8 cellular contexts compared by ENCODE assay signal in genomic region chr17:78131172-78132085, GRCh38. TPM values are rescaled to one million over a fixed set of nuclear protein-coding genes. Genes with fewer than 3 reads are reported as not detected.
DNase-seq lines count a peak whose midpoint lies in the region; ATAC-seq and TF ChIP-seq lines count a peak whose summit lies in the region.

No MANE protein-coding gene starts in this region.

- TF ChIP-seq CTCF in DOHH2 (IDR thresholded peaks at IDR 0.05; ENCODE audit: low read depth, low read length, poor library complexity, severe bottlenecking) (no peak), RWPE1 (conservative IDR thresholded peaks at IDR 0.05; ENCODE audit: low read depth) (no peak), coronary artery (IDR thresholded peaks at IDR 0.05) (no peak), osteoblast (IDR thresholded peaks at IDR 0.05; ENCODE audit: extremely low read depth, low read depth, low read length) (no peak)

- POLR2A ChIA-PET in RWPE1 (lab: Yijun Ruan, JAX; ENCODE audit: low non-redundant PET), result no interaction called here

- no peak overlapping the region for H2AFZ ChIP-seq in osteoblast (ENCODE audit: low read length)

- H3K9me3 ChIP-seq in DOHH2 (ENCODE audit: control insufficient read depth, insufficient read depth, low read length) (no peaks in the 10 kb centered on the region), osteoblast (ENCODE audit: low read depth, low read length) (no peaks in the 10 kb centered on the region)

- no peak for DNase-seq in RWPE1 (ENCODE audit: low spot score)
- no peak for DNase-seq in coronary artery (ENCODE audit: low spot score)
- DNase-seq in osteoblast (ENCODE audit: insufficient read length, low spot score, missing footprints), result peak; percentile 87
- DNase-seq in HK-2 (ENCODE audit: unreplicated experiment), result no peak
- DNase-seq in NCI-H82 (lab: John Stamatoyannopoulos, UW), result no peak

- H3K4me3 ChIP-seq in DOHH2 (ENCODE audit: low read length), result peak overlapping the region; percentile 95
- H3K4me3 ChIP-seq in coronary artery, result peak overlapping the region; percentile 59
- H3K4me3 ChIP-seq in osteoblast (ENCODE audit: insufficient read depth, low read length), result no peak overlapping the region

- H3K36me3 ChIP-seq in DOHH2 (ENCODE audit: control insufficient read depth, low read length) (peaks cover 72% of the 10 kb centered on the region), osteoblast (ENCODE audit: insufficient read depth, low read length) (no peaks in the 10 kb centered on the region)

- H3K4me1 ChIP-seq in DOHH2 (ENCODE audit: control insufficient read depth, low read length) (peaks cover 80% of the 10 kb centered on the region), osteoblast (ENCODE audit: insufficient read depth, low read length) (no peaks in the 10 kb centered on the region)

- CTCF ChIA-PET in RWPE1 (lab: Yijun Ruan, JAX), result interaction anchor here (0.5 to 1.0 kb wide), 2 partner anchors 28 to 55 kb away, joined by 3 to 5 read pairs; partner anchors contain the start of gene TK1

- H3K27ac ChIP-seq in DOHH2 (ENCODE audit: low read depth, low read length) (peak overlapping the region; percentile 90), RWPE1 (peak overlapping the region; percentile 44; the same call in 1 of the 2 replicates), coronary artery (no peak overlapping the region), osteoblast (ENCODE audit: low read depth, low read length) (no peak overlapping the region)

- H3K9me2 ChIP-seq in DOHH2 (replicated peaks; ENCODE audit: control insufficient read depth, low read length), result no peaks in the 10 kb centered on the region

- peak overlapping the region; percentile 99 for H3K4me2 ChIP-seq in DOHH2 (ENCODE audit: low read length)
- H3K4me2 ChIP-seq in osteoblast (ENCODE audit: insufficient read depth, low read length), result no peak overlapping the region

- peaks cover 77% of the 10 kb centered on the region for H3K79me2 ChIP-seq in DOHH2 (ENCODE audit: control insufficient read depth, low read length)
- no peaks in the 10 kb centered on the region for H3K79me2 ChIP-seq in osteoblast (ENCODE audit: insufficient read depth, low read length)

- ATAC-seq in GM18505 (IDR thresholded peaks at IDR 0.05; ENCODE audit: unreplicated experiment) (no peak), HG02798 (IDR thresholded peaks at IDR 0.05; ENCODE audit: poor library complexity, unreplicated experiment) (no peak)

- no peaks in the 10 kb centered on the region for H3K27me3 ChIP-seq in DOHH2 (ENCODE audit: control insufficient read depth, low read length)
- peaks cover 42% of the 10 kb centered on the region for H3K27me3 ChIP-seq in osteoblast (ENCODE audit: insufficient read depth, low read length)

- H4K20me1 ChIP-seq in DOHH2 (ENCODE audit: control insufficient read depth, insufficient read depth, low read depth, low read length) (peaks cover 3% of the 10 kb centered on the region; the same call in 1 of the 2 replicates), osteoblast (ENCODE audit: insufficient read depth, low read length) (no peaks in the 10 kb centered on the region)

- no peak for TF ChIP-seq POLR2A in GM18505 (IDR thresholded peaks at IDR 0.05; ENCODE audit: borderline replicate concordance, extremely low read depth, insufficient read depth, insufficient read length)

- peaks cover 17% of the 10 kb centered on the region for H3F3A ChIP-seq in DOHH2 (ENCODE audit: control insufficient read depth, insufficient read depth)

RNA-seq across cellular contexts. Expression of gene TMC8, which starts 0.9 kb away (rescaled TPM):
- total RNA-seq in osteoblast, result not detected in 2 replicates

RNA-seq across cellular contexts. Expression of gene TMC6, which starts 2.9 kb away (rescaled TPM):
- total RNA-seq in osteoblast, result under 0.01 TPM in 1 of 2 replicates, not detected in the other

RNA-seq across cellular contexts. Expression of gene C17orf99, which starts 14.8 kb away (rescaled TPM):
- total RNA-seq in osteoblast, result not detected in 2 replicates

RNA-seq across cellular contexts. Expression of gene SYNGR2, which starts 37.0 kb away (rescaled TPM):
- total RNA-seq in osteoblast, result 1.5 and 3.3 TPM in 2 replicates

RNA-seq across cellular contexts. Expression of gene TK1, which starts 55.4 kb away (rescaled TPM):
- total RNA-seq in osteoblast, result 17.7 and 23.9 TPM in 2 replicates

Comparison
In these comparisons a context has a peak if more than half of its experiments do, and no peak if none do; other contexts are left out.
1. H3K27ac ChIP-seq: peak in DOHH2 (single experiment) and RWPE1 (single experiment); none in coronary artery (0 of 2) and osteoblast (single experiment).